In genomic region chr11:4095509-4096230, GRCh38 we compare ENCODE assay signal across 8 cellular contexts. TPM values are rescaled to one million over a fixed set of nuclear protein-coding genes. Genes with fewer than 3 reads are reported as not detected.
DNase-seq lines count a peak whose midpoint lies in the region; ATAC-seq and TF ChIP-seq lines count a peak whose summit lies in the region.

No MANE protein-coding gene starts in this region.

- no peaks in the 10 kb centered on the region; the same call in 1 of the 2 replicates for H3F3A ChIP-seq in Loucy (ENCODE audit: low read depth)

- peak overlapping the region; percentile 87 for H3K4me3 ChIP-seq in Loucy (ENCODE audit: low read length, poor library complexity, severe bottlenecking)
- H3K4me3 ChIP-seq in astrocyte of the cerebellum (ENCODE audit: low read depth, low read length), result peak overlapping the region; percentile 90
- H3K4me3 ChIP-seq in thymus (ENCODE audit: low read length), result peak overlapping the region; percentile 73

- H3K4me2 ChIP-seq in Loucy (ENCODE audit: low read depth, low read length, poor library complexity, severe bottlenecking), result peak overlapping the region; percentile 93

- WGBS in thymus, result 42% methylated on average over 10 of the region's 10 CpGs

- peak; percentile 79 for DNase-seq in ELR (ENCODE audit: low read depth)
- no peak for DNase-seq in astrocyte of the cerebellum (ENCODE audit: low read depth)
- peak; percentile 35 for DNase-seq in kidney glomerular epithelial cell (lab: John Stamatoyannopoulos, UW)
- no peak for DNase-seq in SKM-1 treated with dmso at 0.1 percent for 144 hours (lab: John Stamatoyannopoulos, UW; ENCODE audit: unreplicated experiment)

- no peaks in the 10 kb centered on the region for H3K9me2 ChIP-seq in Loucy (replicated peaks; ENCODE audit: low read depth, low read length)

- H3K4me1 ChIP-seq in Loucy (ENCODE audit: insufficient read depth, low read length, poor library complexity, severe bottlenecking), result peaks cover 35% of the 10 kb centered on the region
- H3K4me1 ChIP-seq in thymus (ENCODE audit: control insufficient read depth, insufficient read depth, low read length), result peaks cover 19% of the 10 kb centered on the region

- TF ChIP-seq CTCF in Loucy (conservative IDR thresholded peaks at IDR 0.05; ENCODE audit: low read length) (peak; percentile 16), astrocyte of the cerebellum (IDR thresholded peaks at IDR 0.05; ENCODE audit: low read depth, low read length, missing control alignments) (no peak)

- H3K27ac ChIP-seq in thymus (ENCODE audit: low read depth), result peak overlapping the region; percentile 72

- H3K36me3 ChIP-seq in Loucy (ENCODE audit: insufficient read depth, low read length) (peaks cover 19% of the 10 kb centered on the region; the same call in 1 of the 2 replicates), thymus (ENCODE audit: control insufficient read depth, insufficient read depth) (peaks cover 8% of the 10 kb centered on the region)

- no peak for ATAC-seq in HG03159 (IDR thresholded peaks at IDR 0.05; ENCODE audit: unreplicated experiment)
- ATAC-seq in GM21367 (IDR thresholded peaks at IDR 0.05; ENCODE audit: unreplicated experiment), result no peak

- no peaks in the 10 kb centered on the region for H3K27me3 ChIP-seq in Loucy (ENCODE audit: insufficient read depth, low read length, poor library complexity, severe bottlenecking)
- H3K27me3 ChIP-seq in thymus (ENCODE audit: control insufficient read depth, insufficient read depth), result no peaks in the 10 kb centered on the region

- in situ Hi-C loops in astrocyte of the cerebellum (cut with HindIII; ENCODE audit: low sequenced_read_pairs), result no loop called here

- peaks cover 63% of the 10 kb centered on the region for H3K79me2 ChIP-seq in Loucy (ENCODE audit: insufficient read depth, low read length)

- 0 out of 2 replicates have a peak overlapping the region, but pooled peaks have one; percentile 94 for H2AFZ ChIP-seq in Loucy (ENCODE audit: low read length)

- H3K9ac ChIP-seq in Loucy (ENCODE audit: low read depth, low read length, poor library complexity, severe bottlenecking), result peak overlapping the region; percentile 92

- H3K9me3 ChIP-seq in Loucy (ENCODE audit: insufficient read depth, low read depth, low read length) (no peaks in the 10 kb centered on the region), thymus (ENCODE audit: control insufficient read depth) (no peaks in the 10 kb centered on the region)

- peaks cover 31% of the 10 kb centered on the region for H4K20me1 ChIP-seq in Loucy (ENCODE audit: insufficient read depth, low read length, poor library complexity, severe bottlenecking)

RNA-seq across cellular contexts. Expression of gene RRM1, which starts 1.1 kb away (rescaled TPM):
- 16.5 TPM for polyA plus RNA-seq in thymus

Comparison
In these comparisons a context has a peak if more than half of its experiments do, and no peak if none do; other contexts are left out.
1. DNase-seq: peak in ELR (single experiment) and kidney glomerular epithelial cell (single experiment); none in astrocyte of the cerebellum (single experiment) and SKM-1 treated with dmso at 0.1 percent for 144 hours (single experiment).
2. Peak in every context shown above with its lines, with median percentiles within 50 percentile points of each other: H3K4me3 ChIP-seq.